ENCODE assay signal across 22 cellular contexts in the genomic region with DNA sequence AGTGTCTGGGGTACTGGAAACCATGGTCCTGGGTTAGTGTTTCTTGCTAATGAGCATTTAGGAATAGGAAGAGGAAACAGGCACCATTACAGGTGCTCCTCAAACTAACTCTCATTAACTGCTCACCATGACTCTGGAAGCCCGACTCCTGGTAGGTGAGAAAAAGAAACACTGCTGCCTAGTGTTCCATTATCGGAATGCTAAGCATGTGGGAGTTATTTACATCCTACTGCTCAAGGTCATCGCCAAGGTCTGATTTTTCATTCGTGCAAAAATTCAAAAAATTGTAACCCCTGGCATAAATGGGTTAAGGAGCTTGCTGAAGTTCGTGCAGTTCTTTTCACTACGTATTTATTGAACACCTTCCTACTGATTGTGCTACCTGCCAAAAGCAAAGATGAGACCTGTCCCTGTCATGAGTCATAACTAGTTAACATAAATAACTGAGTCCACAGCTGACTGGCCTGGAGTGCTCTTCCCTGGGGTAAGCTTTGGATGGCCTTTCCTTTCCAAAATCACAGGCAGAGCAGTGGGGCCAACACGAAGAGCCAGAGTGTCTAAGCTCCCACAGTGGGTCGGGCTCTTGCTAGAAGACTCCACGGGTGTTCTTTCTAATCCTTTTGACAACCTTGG. TPM values are rescaled to one million over a fixed set of nuclear protein-coding genes. Genes with fewer than 3 reads are reported as not detected.
DNase-seq lines count a peak whose midpoint lies in the region; ATAC-seq and TF ChIP-seq lines count a peak whose summit lies in the region.
"Had no signal": no experiment of that assay in that cellular context is flagged by ENCODE, and none has a peak within 500 bp of the region (broad histone marks: within the 10 kb centered on the region; RNA-seq: fewer than 3 reads in every experiment).

No MANE protein-coding gene starts in this region.

- peaks cover 38% of the 10 kb centered on the region for H3K4me1 ChIP-seq in A673 (ENCODE audit: insufficient read depth, low read length, poor library complexity, severe bottlenecking)
- no peaks in the 10 kb centered on the region for H3K4me1 ChIP-seq in foreskin keratinocyte

- no peak for ATAC-seq in WTC11
- peak; percentile 32 for ATAC-seq in foreskin keratinocyte
- no peak for ATAC-seq in GM21447 (IDR thresholded peaks at IDR 0.05; ENCODE audit: unreplicated experiment)
- no peak for ATAC-seq in GM19452 (IDR thresholded peaks at IDR 0.05; ENCODE audit: unreplicated experiment)
- ATAC-seq: PC-3 had no signal

- H3K4me1 Mint-ChIP-seq in WTC11, result peaks cover 32% of the 10 kb centered on the region
- H3K4me1 Mint-ChIP-seq in neural crest cell, result peaks cover 20% of the 10 kb centered on the region

- BruUV-seq in A673 (replicated peaks; lab: Mats Ljungman, UMichigan), result no TSS peak

- H3K36me3 ChIP-seq in A673 (ENCODE audit: insufficient read depth, low read length, poor library complexity, severe bottlenecking), result no peaks in the 10 kb centered on the region
- H3K36me3 ChIP-seq: MG63, SJCRH30 had no signal

- H3K27me3 ChIP-seq in A673 (replicated peaks; ENCODE audit: insufficient read depth, low read depth, low read length, poor library complexity) (no peaks in the 10 kb centered on the region), foreskin keratinocyte (peaks cover 11% of the 10 kb centered on the region)
- H3K27me3 ChIP-seq: MG63, SJCRH30 had no signal

- H3K27ac ChIP-seq in A673 (ENCODE audit: low read depth, low read length, poor library complexity, severe bottlenecking), result peak overlapping the region; percentile 68
- H3K27ac ChIP-seq in foreskin keratinocyte, result no peak overlapping the region
- H3K27ac ChIP-seq: SJCRH30 had no signal

- no peak overlapping the region for H3K4me3 ChIP-seq in A673 (ENCODE audit: low read depth, low read length, poor library complexity, severe bottlenecking)
- H3K4me3 ChIP-seq: MG63, SJCRH30 had no signal

- POLR2A ChIA-PET in A673 (lab: Charles Lee; ENCODE audit: low non-redundant PET) (no interaction called here), WTC11 (lab: Charles Lee) (no interaction called here)

- H3K27ac Mint-ChIP-seq in WTC11 (peak overlapping the region; percentile 63; the same call in 1 of the 2 replicates), neural crest cell (ENCODE audit: unreplicated experiment) (peak overlapping the region; percentile 10)

- intact Hi-C loops in A673 (cut with micrococcal nuclease; ENCODE audit: unreplicated experiment), result loop anchor here (10.0 kb wide), 1 partner anchor 119 kb away; no protein-coding TSS in a partner anchor

- no peaks in the 10 kb centered on the region for H3K27me3 Mint-ChIP-seq in WTC11 (ENCODE audit: low read depth)
- no peaks in the 10 kb centered on the region for H3K27me3 Mint-ChIP-seq in neural crest cell (ENCODE audit: low read depth)

- H3K4me3 Mint-ChIP-seq in WTC11, result no peak overlapping the region
- H3K4me3 Mint-ChIP-seq in neural crest cell, result no peak overlapping the region

- no peaks in the 10 kb centered on the region for H3K9me3 ChIP-seq in A673 (ENCODE audit: low read depth, low read length, poor library complexity, severe bottlenecking)
- H3K9me3 ChIP-seq: MG63, SJCRH30 had no signal

- TF ChIP-seq CTCF in A673 (conservative IDR thresholded peaks at IDR 0.05; ENCODE audit: low read depth, low read length) (no peak), WTC11 (IDR thresholded peaks at IDR 0.05) (no peak), foreskin keratinocyte (conservative IDR thresholded peaks at IDR 0.05) (no peak), neural crest cell (conservative IDR thresholded peaks at IDR 0.05) (no peak)

- CTCF ChIA-PET in A673 (lab: Charles Lee), result no interaction called here
- CTCF ChIA-PET in WTC11 (lab: Charles Lee), result interaction anchor here (0.6 to 1.0 kb wide), 3 partner anchors 51 to 217 kb away, joined by 3 to 4 read pairs (median 3); no protein-coding TSS in a partner anchor

- no peak for DNase-seq in A673 (ENCODE audit: low spot score)
- no peak for DNase-seq in WTC11 (ENCODE audit: low spot score)
- no peak for DNase-seq in foreskin keratinocyte
- DNase-seq in neural crest cell (ENCODE audit: low read depth, low spot score), result no peak
- DNase-seq in cortex of kidney (lab: John Stamatoyannopoulos, UW), result no peak
- DNase-seq in stimulated activated CD4-positive, alpha-beta T cell treated with anti-CD3 and anti-CD28 coated beads, Interleukin-1b, Interleukin-23, amount 100 ng/mL, for 48 hours, result no peak
- DNase-seq: 8988T; DMS153; DND-41; H7; KG1; MG63; NCI-H1105 treated with DMSO at 0.1 percent for 48 hours; NCI-H146; NCI-H1930; NCI-H446; NCI-H524 treated with DMSO at 0.1 percent for 48 hours; NK-92 treated with Interleukin-12 subunit alpha and Interleukin-12 subunit beta, amount 100 ng/mL, for 24 hours; PC-3; SJCRH30 had no signal

- H3K36me3 Mint-ChIP-seq in WTC11, result no peaks in the 10 kb centered on the region
- peaks cover 2% of the 10 kb centered on the region for H3K36me3 Mint-ChIP-seq in neural crest cell (ENCODE audit: low read depth)

- H3K9me3 Mint-ChIP-seq in WTC11 (no peaks in the 10 kb centered on the region), neural crest cell (no peaks in the 10 kb centered on the region)

TF ChIP-seq in WTC11, 78 proteins besides CTCF, POLR2A, EP300 and RAD21:
- TF ChIP-seq HMGXB4 (CRISPR knock-in tag; IDR thresholded peaks at IDR 0.05), result no peak
- TF ChIP-seq ETV6 (CRISPR knock-in tag; IDR thresholded peaks at IDR 0.05), result no peak
- TF ChIP-seq PRRX2 (CRISPR knock-in tag; IDR thresholded peaks at IDR 0.05), result no peak
- no peak for TF ChIP-seq ZNF423 (CRISPR knock-in tag; IDR thresholded peaks at IDR 0.05)
- no peak for TF ChIP-seq ZNF512 (CRISPR knock-in tag; IDR thresholded peaks at IDR 0.05; ENCODE audit: borderline replicate concordance)
- TF ChIP-seq CDX4 (CRISPR knock-in tag; IDR thresholded peaks at IDR 0.05; ENCODE audit: borderline replicate concordance), result no peak
- TF ChIP-seq E2F5 (CRISPR knock-in tag; IDR thresholded peaks at IDR 0.05), result no peak
- TF ChIP-seq NR3C1 (CRISPR knock-in tag; conservative IDR thresholded peaks at IDR 0.05; ENCODE audit: low read depth), result no peak
- no peak for TF ChIP-seq SMAD3 (CRISPR knock-in tag; IDR thresholded peaks at IDR 0.05; ENCODE audit: borderline replicate concordance)
- no peak for TF ChIP-seq ZNF671 (CRISPR knock-in tag; IDR thresholded peaks at IDR 0.05)
- no peak for TF ChIP-seq SP1 (CRISPR knock-in tag; conservative IDR thresholded peaks at IDR 0.05)
- no peak for TF ChIP-seq TEAD1 (CRISPR knock-in tag; IDR thresholded peaks at IDR 0.05)
- TF ChIP-seq ZBTB43 (CRISPR knock-in tag; IDR thresholded peaks at IDR 0.05), result no peak
- no peak for TF ChIP-seq ZNF263 (CRISPR knock-in tag; IDR thresholded peaks at IDR 0.05; ENCODE audit: low read depth)
- TF ChIP-seq TEAD4 (CRISPR knock-in tag; IDR thresholded peaks at IDR 0.05), result no peak

RNA-seq across cellular contexts. Expression of gene PAQR5, which starts 22.7 kb away (rescaled TPM):
- total RNA-seq in A673 (2021), result 16.0 and 19.1 TPM in 2 replicates
- 9.4 to 11.5 TPM (median 11.4 TPM) in 3 replicates for total RNA-seq in WTC11 (2021)
- 0.04 and 0.07 TPM in 2 replicates for total RNA-seq in foreskin keratinocyte
- polyA plus RNA-seq in foreskin keratinocyte, result not detected in 2 replicates
- 0.16 and 0.21 TPM in 2 replicates for total RNA-seq in neural crest cell
